In genomic region chr4:154779362-154779947, GRCh38 we compare ENCODE assay signal across 9 cellular contexts. TPM values are rescaled to one million over a fixed set of nuclear protein-coding genes. Genes with fewer than 3 reads are reported as not detected.
A peak's percentile ranks its signal among the peaks of the same experiment; 100 is the strongest.
DNase-seq lines count a peak whose midpoint lies in the region; ATAC-seq, FAIRE-seq and TF ChIP-seq lines count a peak whose summit lies in the region.
"Had no signal": no experiment of that assay in that cellular context is flagged by ENCODE, and none has a peak within 500 bp of the region (broad histone marks: within the 10 kb centered on the region; RNA-seq: fewer than 3 reads in every experiment).

No MANE protein-coding gene starts in this region.

- H3K9ac ChIP-seq in kidney (ENCODE audit: low read length in 2 of 2), result no peak overlapping the region

- H3K4me1 Mint-ChIP-seq in activated naive CD8-positive, alpha-beta T cell treated with anti-CD3 and anti-CD28 coated beads for 36 hours, result no peaks in the 10 kb centered on the region

- TF ChIP-seq CTCF in HFF-Myc (IDR thresholded peaks at IDR 0.05; ENCODE audit: low read depth, low read length, missing control alignments) (peak; percentile 37), astrocyte of the cerebellum (IDR thresholded peaks at IDR 0.05; ENCODE audit: low read depth, low read length, missing control alignments) (peak; percentile 53), kidney (IDR thresholded peaks at IDR 0.05; ENCODE audit: borderline replicate concordance, extremely low read depth, insufficient read depth) (peak; percentile 31)

- in situ Hi-C loops in astrocyte of the cerebellum (cut with HindIII; ENCODE audit: low sequenced_read_pairs), result no loop called here

- intact Hi-C loops in kidney (cut with DNase I), result no loop called here

- H3K4me3 ChIP-seq in HFF-Myc (replicated peaks; ENCODE audit: low read depth, low read length) (no peak overlapping the region), astrocyte of the cerebellum (ENCODE audit: low read depth, low read length) (no peak overlapping the region), kidney (ENCODE audit: low read length in 2 of 2) (no peak overlapping the region)

- DNase-seq in AG08395 (ENCODE audit: low spot score) (peak; percentile 52), HFF-Myc (ENCODE audit: extremely low read depth, low read depth) (peak; percentile 10), astrocyte of the cerebellum (ENCODE audit: low read depth) (peak; percentile 32), kidney (no peak), CD1c-positive myeloid dendritic cell (ENCODE audit: extremely low spot score) (no peak), NCI-H2196 treated with DMSO at 0.1 percent for 48 hours (lab: John Stamatoyannopoulos, UW; ENCODE audit: unreplicated experiment) (no peak)
- DNase-seq in activated naive CD8-positive, alpha-beta T cell treated with anti-CD3 and anti-CD28 coated beads for 36 hours, result no peak

- H3K9me3 ChIP-seq in kidney (ENCODE audit: control insufficient read depth in 1 of 2, low read length in 2 of 2), result no peaks in the 10 kb centered on the region

- no peak overlapping the region for H3K27ac Mint-ChIP-seq in activated naive CD8-positive, alpha-beta T cell treated with anti-CD3 and anti-CD28 coated beads for 36 hours

- H3K27ac ChIP-seq in kidney (ENCODE audit: low read depth in 2 of 2, low read length in 2 of 2), result no peak overlapping the region

- no peak for ATAC-seq in GM19455 (IDR thresholded peaks at IDR 0.05; ENCODE audit: unreplicated experiment)

- H3K4me1 ChIP-seq in kidney (ENCODE audit: control insufficient read depth in 1 of 2, insufficient read depth in 1 of 2, low read depth in 1 of 2, low read length in 2 of 2), result no peaks in the 10 kb centered on the region

- H3K27me3 Mint-ChIP-seq in activated naive CD8-positive, alpha-beta T cell treated with anti-CD3 and anti-CD28 coated beads for 36 hours, result peaks cover 37% of the 10 kb centered on the region

- no peaks in the 10 kb centered on the region for H3K36me3 ChIP-seq in kidney (ENCODE audit: control insufficient read depth in 1 of 2, insufficient read depth in 2 of 2, low read length in 2 of 2)

- no peaks in the 10 kb centered on the region for H3K36me3 Mint-ChIP-seq in activated naive CD8-positive, alpha-beta T cell treated with anti-CD3 and anti-CD28 coated beads for 36 hours

- H3K4me3 Mint-ChIP-seq in activated naive CD8-positive, alpha-beta T cell treated with anti-CD3 and anti-CD28 coated beads for 36 hours, result no peak overlapping the region

- H3K9me3 Mint-ChIP-seq in activated naive CD8-positive, alpha-beta T cell treated with anti-CD3 and anti-CD28 coated beads for 36 hours, result peaks cover 3% of the 10 kb centered on the region

- peak; percentile 97 for FAIRE-seq in kidney (lab: Jason Lieb, UNC)

RNA-seq across cellular contexts. Expression of gene RBM46, which starts 1.6 kb away (rescaled TPM):
- not detected for total RNA-seq in kidney
- polyA plus RNA-seq in kidney (ENCODE audit: insufficient read depth, low read depth, low replicate concordance), result not detected
- not detected for total RNA-seq in activated naive CD8-positive, alpha-beta T cell treated with anti-CD3 and anti-CD28 coated beads for 36 hours
- total RNA-seq: activated CD8-positive, alpha-beta memory T cell treated with anti-CD3 and anti-CD28 coated beads for 36 hours had no signal

RNA-seq across cellular contexts. Expression of gene LRAT, which starts 35.7 kb away (rescaled TPM):
- total RNA-seq in kidney, result 0.72 TPM
- 0.15 TPM for polyA plus RNA-seq in kidney (ENCODE audit: insufficient read depth, low read depth, low replicate concordance)
- total RNA-seq in activated naive CD8-positive, alpha-beta T cell treated with anti-CD3 and anti-CD28 coated beads for 36 hours, result under 1 TPM; 0.12 to 0.23 TPM
- total RNA-seq: activated CD8-positive, alpha-beta memory T cell treated with anti-CD3 and anti-CD28 coated beads for 36 hours had no signal

Comparison
In these comparisons a context has a peak if more than half of its experiments do, and no peak if none do; other contexts are left out.
1. DNase-seq: peak in AG08395 (single experiment), HFF-Myc (single experiment) and astrocyte of the cerebellum (single experiment); none in kidney (single experiment), CD1c-positive myeloid dendritic cell (single experiment), NCI-H2196 treated with DMSO at 0.1 percent for 48 hours (single experiment) and activated naive CD8-positive, alpha-beta T cell treated with anti-CD3 and anti-CD28 coated beads for 36 hours (single experiment).
2. Peak in every context shown above with its lines, with median percentiles within 50 percentile points of each other: CTCF ChIP-seq.